Comparison of ENCODE assay signal across 8 cellular contexts in genomic region chr5:7868427-7868772, GRCh38. TPM values are rescaled to one million over a fixed set of nuclear protein-coding genes. Genes with fewer than 3 reads are reported as not detected.
DNase-seq lines count a peak whose midpoint lies in the region; ATAC-seq, FAIRE-seq and TF ChIP-seq lines count a peak whose summit lies in the region.

No MANE protein-coding gene starts in this region.

- H3K4me3 ChIP-seq in endothelial cell of umbilical vein (replicated peaks in 1 of 3; ENCODE audit: insufficient read depth in 1 of 3, low read depth in 1 of 3, low read length in 3 of 3), result peak overlapping the region; percentile 83 to 100 (median 93)
- H3K4me3 ChIP-seq in neuronal stem cell (ENCODE audit: low read length in 2 of 2), result peak overlapping the region; percentile 86 to 99

- H3K23ac ChIP-seq in neuronal stem cell (ENCODE audit: low read depth, low read length, poor library complexity), result no peak overlapping the region

- no peak for FAIRE-seq in endothelial cell of umbilical vein (lab: Jason Lieb, UNC)

- intact Hi-C loops in endothelial cell of umbilical vein (cut with micrococcal nuclease), result no loop called here

- H3K27ac ChIP-seq in endothelial cell of umbilical vein (ENCODE audit: insufficient read depth, low read depth, low read length) (peak overlapping the region; percentile 15), neuronal stem cell (replicated peaks; ENCODE audit: low read length) (no peak overlapping the region)

- dilution Hi-C loops in endothelial cell of umbilical vein (cut with MboI; ENCODE audit: extremely low pct_ligation_motif_present, low sequenced_read_pairs), result no loop called here

- H3K9me1 ChIP-seq in endothelial cell of umbilical vein (replicated peaks; ENCODE audit: control insufficient read depth, extremely low read depth, insufficient read depth, low read length), result no peaks in the 10 kb centered on the region

- peaks cover 65% of the 10 kb centered on the region for H3K79me2 ChIP-seq in endothelial cell of umbilical vein (ENCODE audit: control insufficient read depth, insufficient read depth, low read length)

- H2AK5ac ChIP-seq in neuronal stem cell (ENCODE audit: low read depth, low read length), result no peak overlapping the region

- TSS peak; percentile 47 for BruUV-seq in endothelial cell of umbilical vein (replicated peaks; lab: Mats Ljungman, UMichigan)

- no CpG with 5 or more reads among the region's 8 CpGs for WGBS in neuronal stem cell (ENCODE audit: extremely low coverage in 2 of 2, insufficient read length in 2 of 2, insufficient replicate concordance in 1 of 2), 2 donors

- H3K36me3 ChIP-seq in endothelial cell of umbilical vein (ENCODE audit: control insufficient read depth in 2 of 2, extremely low read depth in 1 of 2, insufficient read depth in 2 of 2, low read length in 2 of 2) (no peaks in the 10 kb centered on the region), neuronal stem cell (replicated peaks in 1 of 2; ENCODE audit: control insufficient read depth in 2 of 2, insufficient read depth in 2 of 2, low read length in 2 of 2) (peaks cover 3 to 61% of the 10 kb centered on the region in 2 donors)

- in situ Hi-C loops in GM13977 (cut with MboI; ENCODE audit: low pct_unique_long_range_greater_than_20kb, low sequenced_read_pairs, unreplicated experiment), result no loop called here

- no peaks in the 10 kb centered on the region for H3K9me3 ChIP-seq in endothelial cell of umbilical vein (replicated peaks; ENCODE audit: control insufficient read depth, insufficient read depth, low read length)
- no peaks in the 10 kb centered on the region for H3K9me3 ChIP-seq in neuronal stem cell (replicated peaks in 1 of 2; ENCODE audit: control insufficient read depth in 2 of 2, insufficient read depth in 1 of 2, low read depth in 1 of 2, low read length in 2 of 2)

- no peaks in the 10 kb centered on the region for H4K20me1 ChIP-seq in endothelial cell of umbilical vein (replicated peaks; ENCODE audit: control insufficient read depth, extremely low read depth, insufficient read depth, low read length)

- H4K91ac ChIP-seq in neuronal stem cell (ENCODE audit: low read depth, low read length, poor library complexity), result no peak overlapping the region

- no peak overlapping the region for H2BK120ac ChIP-seq in neuronal stem cell (ENCODE audit: low read depth, low read length)

- H3K18ac ChIP-seq in neuronal stem cell (ENCODE audit: low read length), result peak overlapping the region; percentile 24

- POLR2A ChIA-PET in endothelial cell of umbilical vein (lab: Charles Lee), result interaction anchor here (1.7 kb wide), 1 partner anchor 19 kb away, joined by 3 read pairs; no protein-coding TSS in a partner anchor

- DNase-seq in OCI-M1 (lab: John Stamatoyannopoulos, UW), result peak; percentile 68
- DNase-seq in endothelial cell of umbilical vein (ENCODE audit: low read depth, low spot score), result no peak
- DNase-seq in neuronal stem cell (ENCODE audit: low spot score), result no peak
- DNase-seq in stimulated activated CD4-positive, alpha-beta T cell treated with anti-CD3 and anti-CD28 coated beads, Interleukin-15, amount 100 ng/mL, for 24 hours, result no peak
- no peak for DNase-seq in pons (ENCODE audit: low spot score)
- no peak for DNase-seq in GM13977 (ENCODE audit: low spot score)

- H3K4me1 ChIP-seq in endothelial cell of umbilical vein (ENCODE audit: control insufficient read depth, extremely low read depth, insufficient read depth, low read length) (peaks cover 18% of the 10 kb centered on the region), neuronal stem cell (ENCODE audit: control insufficient read depth in 2 of 2, insufficient read depth in 1 of 2, low read depth in 1 of 2, low read length in 2 of 2) (peaks cover 0 to 7% of the 10 kb centered on the region in 2 donors)

- H3K9ac ChIP-seq in endothelial cell of umbilical vein (replicated peaks; ENCODE audit: extremely low read depth, insufficient read depth, low read length), result peak overlapping the region; percentile 75
- H3K9ac ChIP-seq in neuronal stem cell (ENCODE audit: low read depth, low read length, poor library complexity), result no peak overlapping the region

- H2AFZ ChIP-seq in endothelial cell of umbilical vein (ENCODE audit: low read depth, low read length) (peak overlapping the region; percentile 77), neuronal stem cell (ENCODE audit: low read length) (peak overlapping the region; percentile 92)

- H4K8ac ChIP-seq in neuronal stem cell (ENCODE audit: low read depth, low read length), result no peak overlapping the region

- H3K4ac ChIP-seq in neuronal stem cell (ENCODE audit: low read length), result no peak overlapping the region

- H2BK12ac ChIP-seq in neuronal stem cell (ENCODE audit: low read length), result no peak overlapping the region

- peak overlapping the region; percentile 35 for H2BK5ac ChIP-seq in neuronal stem cell (ENCODE audit: low read length)

- H2BK15ac ChIP-seq in neuronal stem cell (ENCODE audit: low read length), result no peak overlapping the region

- TF ChIP-seq CTCF in endothelial cell of umbilical vein (IDR thresholded peaks at IDR 0.05; ENCODE audit: extremely low read depth in 1 of 2, insufficient read depth in 1 of 2, low read depth in 1 of 2, low read length in 2 of 2) (no peak), GM13977 (IDR thresholded peaks at IDR 0.05; ENCODE audit: extremely low read depth, insufficient read depth, missing control alignments) (no peak)

- ATAC-seq in GM21529 (IDR thresholded peaks at IDR 0.05; ENCODE audit: unreplicated experiment) (peak; percentile 0), HG02623 (IDR thresholded peaks at IDR 0.05; ENCODE audit: unreplicated experiment) (no peak)

- no peaks in the 10 kb centered on the region for H3K27me3 ChIP-seq in endothelial cell of umbilical vein (ENCODE audit: control insufficient read depth in 2 of 2, insufficient read depth in 2 of 2, low read length in 2 of 2)
- H3K27me3 ChIP-seq in neuronal stem cell (ENCODE audit: control insufficient read depth in 3 of 3, insufficient read depth in 3 of 3, low read depth in 1 of 3, low read length in 3 of 3), result no peaks in the 10 kb centered on the region

- H3K79me1 ChIP-seq in neuronal stem cell (ENCODE audit: low read depth, low read length), result peaks cover 4% of the 10 kb centered on the region

- CTCF ChIA-PET in endothelial cell of umbilical vein (lab: Charles Lee), result interaction anchor here (0.6 to 1.9 kb wide), 5 partner anchors 10 to 28 kb away, joined by 3 to 13 read pairs (median 5); no protein-coding TSS in a partner anchor

- H3K14ac ChIP-seq in neuronal stem cell (ENCODE audit: low read length), result no peak overlapping the region

- no peak for TF ChIP-seq POLR2A in endothelial cell of umbilical vein (IDR thresholded peaks at IDR 0.05; ENCODE audit: low read depth, low read length)

- peak overlapping the region; percentile 96 for H3K4me2 ChIP-seq in endothelial cell of umbilical vein (ENCODE audit: insufficient read depth, low read length)
- H3K4me2 ChIP-seq in neuronal stem cell (ENCODE audit: insufficient read depth, low read length, poor library complexity, severe bottlenecking), result peak overlapping the region; percentile 80

TF ChIP-seq in endothelial cell of umbilical vein, 7 proteins besides CTCF, POLR2A, EP300 and RAD21 (continues in another document):
- TF ChIP-seq, protein P1, sequence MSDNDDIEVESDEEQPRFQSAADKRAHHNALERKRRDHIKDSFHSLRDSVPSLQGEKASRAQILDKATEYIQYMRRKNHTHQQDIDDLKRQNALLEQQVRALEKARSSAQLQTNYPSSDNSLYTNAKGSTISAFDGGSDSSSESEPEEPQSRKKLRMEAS (IDR thresholded peaks at IDR 0.05; ENCODE audit: insufficient read depth, insufficient read length), result no peak
- TF ChIP-seq EZH2 (IDR thresholded peaks at IDR 0.05; ENCODE audit: borderline replicate concordance, low read depth, low read length, severe bottlenecking), result no peak
- TF ChIP-seq JUN (IDR thresholded peaks at IDR 0.05; ENCODE audit: borderline replicate concordance, insufficient read depth, insufficient read length, low read depth), result no peak
- TF ChIP-seq MYC (IDR thresholded peaks at IDR 0.05; ENCODE audit: low read depth, low read length), result no peak
- TF ChIP-seq GATA2 (IDR thresholded peaks at IDR 0.05; ENCODE audit: insufficient read depth, insufficient read length, low read depth, low read length), result no peak
- no peak for TF ChIP-seq POLR2AphosphoS5 (IDR thresholded peaks at IDR 0.05; ENCODE audit: insufficient read depth, low read depth, low read length)

RNA-seq across cellular contexts. Expression of gene FASTKD3, which starts 0.4 kb away (rescaled TPM):
- total RNA-seq in endothelial cell of umbilical vein, result 8.7 and 9.6 TPM in 2 replicates
- 3.9 and 5.5 TPM in 2 replicates for polyA plus RNA-seq in endothelial cell of umbilical vein
- 6.8 and 7.7 TPM in 2 replicates for polyA plus RNA-seq in endothelial cell of umbilical vein (2011; cell fraction: cytosol; rRNA removed)
- polyA plus RNA-seq in endothelial cell of umbilical vein (2011; cell fraction: nucleus; rRNA removed), result 13.0 and 17.3 TPM in 2 replicates
- 7.8 and 10.9 TPM in 2 replicates for polyA plus RNA-seq in endothelial cell of umbilical vein (2012)
- polyA minus RNA-seq in endothelial cell of umbilical vein, result 5.6 and 8.6 TPM in 2 replicates
- 15.7 TPM for polyA minus RNA-seq in endothelial cell of umbilical vein (2011; cell fraction: cytosol; rRNA and poly(A)+ RNA removed)
- 5.4 and 8.7 TPM in 2 replicates for polyA minus RNA-seq in endothelial cell of umbilical vein (2011; cell fraction: nucleus; rRNA and poly(A)+ RNA removed)
- 4.8 TPM for polyA plus RNA-seq in neuronal stem cell (2013, experiment 1 of 2)
- 5.0 TPM for polyA plus RNA-seq in neuronal stem cell (2013, experiment 2 of 2)

RNA-seq across cellular contexts. Expression of gene MTRR, which starts 0.5 kb away (rescaled TPM):
- total RNA-seq in endothelial cell of umbilical vein, result 33.8 and 37.1 TPM in 2 replicates
- polyA plus RNA-seq in endothelial cell of umbilical vein, result 24.3 and 27.7 TPM in 2 replicates
- polyA plus RNA-seq in endothelial cell of umbilical vein (2011; cell fraction: cytosol; rRNA removed), result 17.1 and 21.9 TPM in 2 replicates
- polyA plus RNA-seq in endothelial cell of umbilical vein (2011; cell fraction: nucleus; rRNA removed), result 65.0 and 71.3 TPM in 2 replicates
- 19.7 and 22.1 TPM in 2 replicates for polyA plus RNA-seq in endothelial cell of umbilical vein (2012)
- 43.3 and 47.5 TPM in 2 replicates for polyA minus RNA-seq in endothelial cell of umbilical vein
- 77.9 TPM for polyA minus RNA-seq in endothelial cell of umbilical vein (2011; cell fraction: cytosol; rRNA and poly(A)+ RNA removed)
- 35.4 and 55.8 TPM in 2 replicates for polyA minus RNA-seq in endothelial cell of umbilical vein (2011; cell fraction: nucleus; rRNA and poly(A)+ RNA removed)
- 33.5 TPM for polyA plus RNA-seq in neuronal stem cell (2013, experiment 1 of 2)
- polyA plus RNA-seq in neuronal stem cell (2013, experiment 2 of 2), result 34.6 TPM

RNA-seq across cellular contexts. Expression of gene CFAP90, which starts 17.5 kb away (rescaled TPM):
- not detected in 2 replicates for total RNA-seq in endothelial cell of umbilical vein
- 0.07 and 0.11 TPM in 2 replicates for polyA plus RNA-seq in endothelial cell of umbilical vein
- polyA plus RNA-seq in endothelial cell of umbilical vein (2011; cell fraction: cytosol; rRNA removed), result 0.09 and 0.10 TPM in 2 replicates
- 0.10 TPM in 1 of 2 replicates, not detected in the other for polyA plus RNA-seq in endothelial cell of umbilical vein (2011; cell fraction: nucleus; rRNA removed)
- not detected in 2 replicates for polyA plus RNA-seq in endothelial cell of umbilical vein (2012)
- not detected in 2 replicates for polyA minus RNA-seq in endothelial cell of umbilical vein
- not detected for polyA minus RNA-seq in endothelial cell of umbilical vein (2011; cell fraction: cytosol; rRNA and poly(A)+ RNA removed)
- not detected in 2 replicates for polyA minus RNA-seq in endothelial cell of umbilical vein (2011; cell fraction: nucleus; rRNA and poly(A)+ RNA removed)
- 0.81 TPM for polyA plus RNA-seq in neuronal stem cell (2013, experiment 1 of 2)
- 1.0 TPM for polyA plus RNA-seq in neuronal stem cell (2013, experiment 2 of 2)
